In genomic region chr18:40867452-40867851, GRCh38 we compare ENCODE assay signal across 16 cellular contexts.
DNase-seq lines count a peak whose midpoint lies in the region; ATAC-seq, FAIRE-seq and TF ChIP-seq lines count a peak whose summit lies in the region.
"Had no signal": no experiment of that assay in that cellular context is flagged by ENCODE, and none has a peak within 500 bp of the region (broad histone marks: within the 10 kb centered on the region; RNA-seq: fewer than 3 reads in every experiment).

No MANE protein-coding gene starts in this region.

- no peaks in the 10 kb centered on the region for H4K20me1 ChIP-seq in mammary epithelial cell (ENCODE audit: insufficient read depth, low read length)
- H4K20me1 ChIP-seq in keratinocyte (ENCODE audit: control insufficient read depth, extremely low read depth, insufficient read depth, low read length): no peaks in the 10 kb centered on the region
- H4K20me1 ChIP-seq: BLaER1 treated with 17β-estradiol and CSF1 and Interleukin-3, amounts not matched to agents 10 nM and 100 nM had no signal

- in situ Hi-C loops in mammary epithelial cell (cut with MboI; ENCODE audit: low sequenced_read_pairs in 2 of 2): no loop called here

- ATAC-seq in HG03571 (IDR thresholded peaks at IDR 0.05; ENCODE audit: unreplicated experiment): no peak
- no peak for ATAC-seq in HG02938 (IDR thresholded peaks at IDR 0.05; ENCODE audit: unreplicated experiment)
- ATAC-seq: activated CD8-positive, alpha-beta memory T cell treated with anti-CD3 and anti-CD28 coated beads, Interleukin-2, amount 10 ng/mL, durations not matched to agents 7 days and 5 days; heart left ventricle; Right ventricle myocardium inferior; stimulated activated memory B cell treated with anti-CD40 and anti-IgM and Interleukin-4, amounts not matched to agents 10 μg/mL and 1 μg/mL and 100 μg/mL, for 72 hours had no signal

- DNase-seq in AG10803 (ENCODE audit: low read depth): peak; percentile 88
- peak; percentile 18 for DNase-seq in NCI-H2171 (lab: John Stamatoyannopoulos, UW)
- DNase-seq in mammary epithelial cell: peak; percentile 93
- peak; percentile 84 for DNase-seq in keratinocyte (ENCODE audit: low read depth, low spot score)
- DNase-seq in activated CD4-positive, alpha-beta T cell treated with anti-CD3 and anti-CD28 coated beads for 1 hour: no peak
- DNase-seq in hippocampal formation (lab: John Stamatoyannopoulos, UW): no peak
- DNase-seq: activated CD8-positive, alpha-beta memory T cell treated with anti-CD3 and anti-CD28 coated beads, Interleukin-2, amount 10 ng/mL, durations not matched to agents 7 days and 5 days; activated naive CD4-positive, alpha-beta T cell treated with anti-CD3 and anti-CD28 coated beads, Interleukin-2, amount 10 ng/mL, durations not matched to agents 7 days and 5 days; heart left ventricle; stimulated activated CD4-positive, alpha-beta T cell treated with anti-CD3 and anti-CD28 coated beads, Interleukin-2, amount 100 ng/mL, for 24 hours had no signal

- FAIRE-seq in keratinocyte (lab: Jason Lieb, UNC): no peak

- H3K36me3 ChIP-seq in mammary epithelial cell (ENCODE audit: insufficient read depth, low read length): no peaks in the 10 kb centered on the region
- H3K36me3 ChIP-seq in keratinocyte (ENCODE audit: control insufficient read depth in 2 of 2, extremely low read depth in 1 of 2, insufficient read depth in 2 of 2, low read length in 2 of 2): no peaks in the 10 kb centered on the region
- H3K36me3 ChIP-seq: BLaER1 treated with 17β-estradiol and CSF1 and Interleukin-3, amounts not matched to agents 10 nM and 100 nM; heart left ventricle had no signal

- H3K27ac ChIP-seq in mammary epithelial cell (ENCODE audit: insufficient read depth, low read depth, low read length) (peak overlapping the region; percentile 100), keratinocyte (ENCODE audit: control insufficient read depth, insufficient read depth, low read length) (peak overlapping the region; percentile 99)
- H3K27ac ChIP-seq: BLaER1 treated with 17β-estradiol and CSF1 and Interleukin-3, amounts not matched to agents 10 nM and 100 nM; heart left ventricle had no signal

- BruUV-seq in mammary epithelial cell (replicated peaks; lab: Mats Ljungman, UMichigan): no TSS peak

- dilution Hi-C loops in mammary epithelial cell (cut with HindIII; ENCODE audit: low sequenced_read_pairs): no loop called here
- dilution Hi-C loops in keratinocyte (cut with MboI; ENCODE audit: extremely low pct_ligation_motif_present, low sequenced_read_pairs): no loop called here

- no peak overlapping the region for H3K4me3 ChIP-seq in AG10803 (ENCODE audit: low read length)
- H3K4me3 ChIP-seq in mammary epithelial cell (replicated peaks in 1 of 3; ENCODE audit: insufficient read depth in 1 of 3, low read depth in 2 of 3, low read length in 3 of 3): no peak overlapping the region
- peak overlapping the region in 2 of 3 experiments; percentile 4 to 22 for H3K4me3 ChIP-seq in keratinocyte (ENCODE audit: control insufficient read depth in 2 of 3, extremely low read depth in 1 of 3, insufficient read depth in 2 of 3, low read depth in 1 of 3, low read length in 3 of 3)
- H3K4me3 ChIP-seq: BLaER1 treated with 17β-estradiol and CSF1 and Interleukin-3, amounts not matched to agents 10 nM and 100 nM; heart left ventricle; lung had no signal

- H2AFZ ChIP-seq in mammary epithelial cell (ENCODE audit: low read depth, low read length): peak overlapping the region; percentile 14
- H2AFZ ChIP-seq in keratinocyte (ENCODE audit: control insufficient read depth, low read length): peak overlapping the region; percentile 13

- peak overlapping the region; percentile 44 for H3K4me2 ChIP-seq in mammary epithelial cell (ENCODE audit: insufficient read depth, low read depth, low read length)
- peak overlapping the region; percentile 62 for H3K4me2 ChIP-seq in keratinocyte (ENCODE audit: control insufficient read depth, extremely low read depth, insufficient read depth, low read depth, low read length)

- peak overlapping the region; percentile 87 for H3K9ac ChIP-seq in mammary epithelial cell (ENCODE audit: insufficient read depth, low read length)
- H3K9ac ChIP-seq in keratinocyte (ENCODE audit: control insufficient read depth, extremely low read depth, insufficient read depth, low read length): peak overlapping the region; percentile 78
- H3K9ac ChIP-seq: BLaER1 treated with 17β-estradiol and CSF1 and Interleukin-3, amounts not matched to agents 10 nM and 100 nM had no signal

- TF ChIP-seq CTCF in AG10803 (conservative IDR thresholded peaks at IDR 0.05; ENCODE audit: low read length): no peak
- TF ChIP-seq CTCF in mammary epithelial cell (conservative IDR thresholded peaks at IDR 0.05 in 1 of 2, IDR thresholded peaks at IDR 0.05 in 1 of 2; ENCODE audit: extremely low read depth in 1 of 2, insufficient read depth in 1 of 2, low read depth in 1 of 2, low read length in 2 of 2): no peak
- TF ChIP-seq CTCF in keratinocyte (optimal IDR thresholded peaks at IDR 0.05 in 1 of 3, IDR thresholded peaks at IDR 0.05 in 1 of 3, conservative IDR thresholded peaks at IDR 0.05 in 1 of 3; ENCODE audit: extremely low read depth in 1 of 3, insufficient read depth in 2 of 3, low read length in 3 of 3): no peak

- H3K79me2 ChIP-seq in mammary epithelial cell (ENCODE audit: insufficient read depth, low read length) (no peaks in the 10 kb centered on the region), keratinocyte (ENCODE audit: control insufficient read depth, insufficient read depth, low read length) (no peaks in the 10 kb centered on the region)

- no peaks in the 10 kb centered on the region for H3K9me1 ChIP-seq in keratinocyte (ENCODE audit: control insufficient read depth, extremely low read depth, insufficient read depth, low read length)

- peaks cover 24% of the 10 kb centered on the region for H3K4me1 ChIP-seq in mammary epithelial cell (ENCODE audit: insufficient read depth, low read length)
- peaks cover 27% of the 10 kb centered on the region for H3K4me1 ChIP-seq in keratinocyte (ENCODE audit: control insufficient read depth, extremely low read depth, insufficient read depth, low read length)
- H3K4me1 ChIP-seq: heart left ventricle had no signal

- intact Hi-C loops in mammary epithelial cell (cut with micrococcal nuclease): loop anchor here (5.0 to 10.0 kb wide), 3 partner anchors 193 to 510 kb away; no protein-coding TSS in a partner anchor

- H3K27me3 ChIP-seq in mammary epithelial cell (ENCODE audit: insufficient read depth, low read length) (no peaks in the 10 kb centered on the region), keratinocyte (ENCODE audit: control insufficient read depth, extremely low read depth, insufficient read depth, low read length) (no peaks in the 10 kb centered on the region)
- H3K27me3 ChIP-seq: BLaER1 treated with 17β-estradiol and CSF1 and Interleukin-3, amounts not matched to agents 10 nM and 100 nM; heart left ventricle had no signal

- H3K9me3 ChIP-seq in mammary epithelial cell (replicated peaks; ENCODE audit: insufficient read depth, low read length) (peaks cover 6% of the 10 kb centered on the region), keratinocyte (ENCODE audit: control insufficient read depth, low read depth, low read length) (peaks cover 2% of the 10 kb centered on the region)
- H3K9me3 ChIP-seq: heart left ventricle had no signal

- WGBS in mammary epithelial cell (ENCODE audit: low coverage, missing lambda C conversion rate): 0% methylated on average over 1 of the region's 2 CpGs

- CTCF ChIA-PET in mammary epithelial cell (lab: Charles Lee; ENCODE audit: low non-redundant PET): no interaction called here

Comparison
In these comparisons a context has a peak if more than half of its experiments do, and no peak if none do; other contexts are left out.
1. DNase-seq: peak in AG10803 (single experiment), NCI-H2171 (single experiment), mammary epithelial cell (single experiment) and keratinocyte (single experiment); none in activated CD4-positive, alpha-beta T cell treated with anti-CD3 and anti-CD28 coated beads for 1 hour (single experiment) and hippocampal formation (0 of 2).
2. H3K4me3 ChIP-seq: peak in keratinocyte (2 of 3); none in AG10803 (single experiment) and mammary epithelial cell (0 of 3).